In genomic region chr11:67056640-67057409, GRCh38 we compare ENCODE assay signal across 8 cellular contexts. TPM values are rescaled to one million over a fixed set of nuclear protein-coding genes. Genes with fewer than 3 reads are reported as not detected.
DNase-seq lines count a peak whose midpoint lies in the region; ATAC-seq and TF ChIP-seq lines count a peak whose summit lies in the region.

Gene RHOD, plus strand, starts transcription at chr11:67056847. Its CDS starts 56 bp downstream, at chr11:67056903.

- peak within 1 kb of the TSS; percentile 42 for H3K27ac Mint-ChIP-seq in stimulated activated naive B cell treated with anti-CD40 and anti-IgM and Interleukin-4, amounts not matched to agents 10 μg/mL and 1 μg/mL and 100 μg/mL, for 72 hours

- intact Hi-C loops in PC-9 (cut with micrococcal nuclease; ENCODE audit: unreplicated experiment) (loop anchor here (5.0 to 10.0 kb wide), 4 partner anchors 205 to 362 kb away; partner anchors contain the start of gene RCE1), breast epithelium (cut with DNase I; ENCODE audit: low total_unique reads) (no loop called here)

- TF ChIP-seq CTCF in PC-9 (conservative IDR thresholded peaks at IDR 0.05) (no peak), breast epithelium (IDR thresholded peaks at IDR 0.05) (no peak)

- CTCF ChIA-PET in PC-9 (lab: Charles Lee) = interaction anchor here (0.6 to 2.5 kb wide), 3 partner anchors 24 to 261 kb away, joined by 4 to 19 read pairs (median 7); no protein-coding TSS in a partner anchor

- POLR2A ChIA-PET in PC-9 (lab: Charles Lee; ENCODE audit: unreplicated experiment) = interaction anchor here (0.5 kb wide), 1 partner anchor 261 kb away, joined by 9 read pairs; no protein-coding TSS in a partner anchor

- DNase-seq in CD1c-positive myeloid dendritic cell (ENCODE audit: extremely low spot score) = peak; percentile 19
- peak; percentile 61 to 79 for DNase-seq in PC-9
- peak in 1 of 2 donors; percentile 64 for DNase-seq in breast epithelium (ENCODE audit: low spot score in 2 of 2)
- peak; percentile 56 for DNase-seq in kidney tubule cell (ENCODE audit: low spot score)
- no peak for DNase-seq in stimulated activated naive B cell treated with anti-CD40 and anti-IgM and Interleukin-4, amounts not matched to agents 10 μg/mL and 1 μg/mL and 100 μg/mL, for 72 hours
- no peak for DNase-seq in NOMO-1 treated with dmso at 0.1 percent for 144 hours (lab: John Stamatoyannopoulos, UW; ENCODE audit: unreplicated experiment)
- no peak for DNase-seq in erythroblast (lab: John Stamatoyannopoulos, UW)

- TF ChIP-seq POLR2A in breast epithelium (IDR thresholded peaks at IDR 0.05) (no peak), erythroblast (IDR thresholded peaks at IDR 0.05; ENCODE audit: low read length) (no peak)

- no peaks in the 10 kb centered on the region for H4K20me1 ChIP-seq in PC-9 (ENCODE audit: insufficient read depth)

- H3K9me3 ChIP-seq in PC-9 (ENCODE audit: insufficient read depth, low read depth) (no peaks in the 10 kb centered on the region), breast epithelium (no peaks in the 10 kb centered on the region)

- H3K9me2 ChIP-seq in PC-9 (ENCODE audit: insufficient read depth) = no peaks in the 10 kb centered on the region

- TSS peak; percentile 40 for BruUV-seq in PC-9 (replicated peaks; lab: Mats Ljungman, UMichigan)

- H3K27me3 Mint-ChIP-seq in stimulated activated naive B cell treated with anti-CD40 and anti-IgM and Interleukin-4, amounts not matched to agents 10 μg/mL and 1 μg/mL and 100 μg/mL, for 72 hours = peaks cover 24 to 29% of the 10 kb centered on the region in 2 donors

- no peaks in the 10 kb centered on the region for H3K36me3 Mint-ChIP-seq in stimulated activated naive B cell treated with anti-CD40 and anti-IgM and Interleukin-4, amounts not matched to agents 10 μg/mL and 1 μg/mL and 100 μg/mL, for 72 hours

- peak within 1 kb of the TSS; percentile 99 for H3K4me2 ChIP-seq in PC-9

- H3K36me3 ChIP-seq in PC-9 (ENCODE audit: low read depth) (no peaks in the 10 kb centered on the region), breast epithelium (no peaks in the 10 kb centered on the region)

- H3K4me3 Mint-ChIP-seq in stimulated activated naive B cell treated with anti-CD40 and anti-IgM and Interleukin-4, amounts not matched to agents 10 μg/mL and 1 μg/mL and 100 μg/mL, for 72 hours = peak within 1 kb of the TSS; percentile 81 to 88

- ATAC-seq in stimulated activated naive B cell treated with anti-CD40 and anti-IgM and Interleukin-4, amounts not matched to agents 10 μg/mL and 1 μg/mL and 100 μg/mL, for 72 hours (replicated peaks) = peak; percentile 68 to 75
- ATAC-seq in HG02610 (IDR thresholded peaks at IDR 0.05; ENCODE audit: unreplicated experiment) = no peak

- H3K27me3 ChIP-seq in PC-9 (ENCODE audit: insufficient read depth, low read depth) = no peaks in the 10 kb centered on the region
- H3K27me3 ChIP-seq in breast epithelium = no peaks in the 10 kb centered on the region

- H3K4me3 ChIP-seq in PC-9 (peak within 1 kb of the TSS; percentile 82), breast epithelium (peak within 1 kb of the TSS; percentile 51 to 77 (median 74))

- H3K4me1 ChIP-seq in PC-9 (replicated peaks; ENCODE audit: insufficient read depth) (peaks cover 68% of the 10 kb centered on the region), breast epithelium (peaks cover 0 to 11% of the 10 kb centered on the region in 2 donors)

- H2AFZ ChIP-seq in PC-9 = peak within 1 kb of the TSS; percentile 88

- no peaks in the 10 kb centered on the region for H3K9me3 Mint-ChIP-seq in stimulated activated naive B cell treated with anti-CD40 and anti-IgM and Interleukin-4, amounts not matched to agents 10 μg/mL and 1 μg/mL and 100 μg/mL, for 72 hours

- peaks cover 7 to 11% of the 10 kb centered on the region in 2 donors for H3K4me1 Mint-ChIP-seq in stimulated activated naive B cell treated with anti-CD40 and anti-IgM and Interleukin-4, amounts not matched to agents 10 μg/mL and 1 μg/mL and 100 μg/mL, for 72 hours

- H3K79me2 ChIP-seq in PC-9 (ENCODE audit: low read depth) = peaks cover 47% of the 10 kb centered on the region

- H3K27ac ChIP-seq in PC-9 = peak within 1 kb of the TSS; percentile 74
- H3K27ac ChIP-seq in breast epithelium = peak within 1 kb of the TSS; percentile 80 to 82

- peaks cover 49% of the 10 kb centered on the region for H3F3A ChIP-seq in PC-9 (ENCODE audit: insufficient read depth, low read depth)

RNA-seq across cellular contexts. Expression of gene RHOD, which starts in this region (rescaled TPM):
- 127 and 156 TPM in 2 replicates for total RNA-seq in PC-9 (2021)
- total RNA-seq in breast epithelium = 10 to 100 TPM; 27.2 to 30.5 (median 28.1) TPM

Comparison
In these comparisons a context has a peak if more than half of its experiments do, and no peak if none do; other contexts are left out.
1. DNase-seq: peak in CD1c-positive myeloid dendritic cell (single experiment), PC-9 (2 of 2) and kidney tubule cell (single experiment); none in stimulated activated naive B cell treated with anti-CD40 and anti-IgM and Interleukin-4, amounts not matched to agents 10 μg/mL and 1 μg/mL and 100 μg/mL, for 72 hours (single experiment), NOMO-1 treated with dmso at 0.1 percent for 144 hours (single experiment) and erythroblast (0 of 2).